ENCODE assay signal across 1 cellular context in genomic region chr4:108165601-108166000, GRCh38.
TF ChIP-seq lines count a peak whose summit lies in the region.

No MANE protein-coding gene starts in this region.

TF ChIP-seq in H1, 55 proteins besides CTCF, POLR2A, EP300 and RAD21 (continued from another document):
- TF ChIP-seq ATF2 (IDR thresholded peaks at IDR 0.05; ENCODE audit: low read length) (no peak), NANOG (IDR thresholded peaks at IDR 0.05; ENCODE audit: insufficient read depth, low read depth, low read length, poor library complexity, severe bottlenecking) (no peak), BRCA1 (IDR thresholded peaks at IDR 0.05; ENCODE audit: low read depth, low read length) (no peak), CBX8 (IDR thresholded peaks at IDR 0.05; ENCODE audit: borderline replicate concordance, low read depth, low read length) (no peak; the same call in 1 of the 2 replicates), YY1 (IDR thresholded peaks at IDR 0.05; ENCODE audit: low read depth, low read length) (no peak), RNF2 (IDR thresholded peaks at IDR 0.05; ENCODE audit: borderline replicate concordance, low read depth, low read length, missing control alignments, poor library complexity, severe bottlenecking) (peak; percentile 63), CTBP2 (IDR thresholded peaks at IDR 0.05; ENCODE audit: borderline replicate concordance, insufficient read depth, insufficient read length, low read length) (no peak), NRF1 (IDR thresholded peaks at IDR 0.05; ENCODE audit: low read depth, low read length) (no peak), SP1 (IDR thresholded peaks at IDR 0.05; ENCODE audit: low read depth, low read length) (no peak), SUZ12 (IDR thresholded peaks at IDR 0.05; ENCODE audit: low read length) (peak; percentile 39), HDAC6 (IDR thresholded peaks at IDR 0.05; ENCODE audit: low read depth, low read length) (no peak), JUND (IDR thresholded peaks at IDR 0.05; ENCODE audit: low read length) (no peak)
